17 cellular contexts compared by ENCODE assay signal in genomic region chr1:199448641-199449040, GRCh38.
DNase-seq lines count a peak whose midpoint lies in the region; ATAC-seq, FAIRE-seq and TF ChIP-seq lines count a peak whose summit lies in the region.
"Had no signal": no experiment of that assay in that cellular context is flagged by ENCODE, and none has a peak within 500 bp of the region (broad histone marks: within the 10 kb centered on the region; RNA-seq: fewer than 3 reads in every experiment).

No MANE protein-coding gene starts in this region.

- peak; percentile 53 to 90 (median 85) for ATAC-seq in pancreas

- DNase-seq in COLO829 (ENCODE audit: low spot score) (peak; percentile 6), chondrocyte (ENCODE audit: low spot score) (no peak), pancreas (no peak), SW 1271 (lab: John Stamatoyannopoulos, UW) (no peak), GM10266 (ENCODE audit: extremely low spot score) (no peak), SIG-M5 (lab: John Stamatoyannopoulos, UW) (no peak)
- no peak for DNase-seq in activated CD4-positive, alpha-beta T cell treated with anti-CD3 and anti-CD28 coated beads for 4 hours
- DNase-seq: 8988T; CD4-positive, CD25-positive, alpha-beta regulatory T cell; DMS79; NCI-H1417 treated with DMSO at 0.1 percent for 48 hours; NCI-H187 treated with DMSO at 0.1 percent for 48 hours; OCI-M1; Right ventricle myocardium superior had no signal

- H3K4me1 Mint-ChIP-seq in chondrocyte (ENCODE audit: low read depth), result peaks cover 31% of the 10 kb centered on the region
- H3K4me1 Mint-ChIP-seq: B cell; CD4-positive, CD25-positive, alpha-beta regulatory T cell had no signal

- peak overlapping the region; percentile 89 for H3K27ac Mint-ChIP-seq in chondrocyte (ENCODE audit: unreplicated experiment)
- H3K27ac Mint-ChIP-seq: B cell; CD4-positive, CD25-positive, alpha-beta regulatory T cell had no signal

- H3K9me3 ChIP-seq in liver (ENCODE audit: control insufficient read depth in 4 of 4, low read length in 3 of 4) (no peaks in the 10 kb centered on the region), pancreas (no peaks in the 10 kb centered on the region)

- H3K36me3 ChIP-seq in liver (ENCODE audit: control insufficient read depth in 4 of 4, insufficient read depth in 3 of 4, low read depth in 1 of 4, low read length in 3 of 4), result no peaks in the 10 kb centered on the region
- no peaks in the 10 kb centered on the region for H3K36me3 ChIP-seq in pancreas

- TF ChIP-seq CTCF in chondrocyte (IDR thresholded peaks at IDR 0.05), result no peak
- TF ChIP-seq CTCF in liver (IDR thresholded peaks at IDR 0.05; ENCODE audit: low read depth, low read length, missing input control), result no peak
- TF ChIP-seq CTCF in pancreas (IDR thresholded peaks at IDR 0.05), result no peak
- no peak for TF ChIP-seq CTCF in GM10266 (IDR thresholded peaks at IDR 0.05; ENCODE audit: control insufficient read depth, insufficient read depth, low read depth, missing control alignments)

- peak overlapping the region; percentile 17 for H3K4me3 Mint-ChIP-seq in chondrocyte (ENCODE audit: unreplicated experiment)
- H3K4me3 Mint-ChIP-seq: B cell; CD4-positive, CD25-positive, alpha-beta regulatory T cell had no signal

- H3K9ac ChIP-seq in liver (ENCODE audit: low read depth in 1 of 2, low read length in 2 of 2), result no peak overlapping the region

- H3K27ac ChIP-seq in liver (ENCODE audit: low read depth in 1 of 2, low read length in 2 of 2) (no peak overlapping the region), pancreas (peak overlapping the region; percentile 38 to 78 (median 63))

- peaks cover 25% of the 10 kb centered on the region for H3K9me3 Mint-ChIP-seq in chondrocyte (ENCODE audit: low read depth)

- H3K27me3 ChIP-seq in liver (ENCODE audit: control insufficient read depth in 4 of 4, insufficient read depth in 4 of 4, low read length in 3 of 4) (no peaks in the 10 kb centered on the region), pancreas (no peaks in the 10 kb centered on the region)

- TF ChIP-seq RAD21 in liver (IDR thresholded peaks at IDR 0.05), result peak in 1 of 2 donors; percentile 10

- peaks cover 12% of the 10 kb centered on the region for H3K36me3 Mint-ChIP-seq in chondrocyte (ENCODE audit: low read depth)
- H3K36me3 Mint-ChIP-seq: CD4-positive, CD25-positive, alpha-beta regulatory T cell had no signal

- H3K27me3 Mint-ChIP-seq in chondrocyte (ENCODE audit: low read depth), result no peaks in the 10 kb centered on the region

- intact Hi-C loops in pancreas (cut with DNase I), result no loop called here

- no peak for FAIRE-seq in pancreas (lab: Jason Lieb, UNC)
- FAIRE-seq: H1 had no signal

- WGBS in liver, result 34% methylated on average over 3 of the region's 3 CpGs
- WGBS in pancreas, 2 donors, result 14 to 16% methylated on average over 3 of the region's 3 CpGs

- H3K4me1 ChIP-seq in liver (ENCODE audit: control insufficient read depth in 4 of 4, insufficient read depth in 4 of 4, low read length in 3 of 4), result peaks cover 2 to 23% (median 9%) of the 10 kb centered on the region in 4 donors
- H3K4me1 ChIP-seq in pancreas, result peaks cover 3 to 5% (median 4%) of the 10 kb centered on the region in 3 donors

- H3K4me3 ChIP-seq in liver (ENCODE audit: low read depth in 1 of 3, low read length in 3 of 3) (no peak overlapping the region), pancreas (peak overlapping the region in 1 of 4 donors; percentile 15)

TF ChIP-seq in liver, 16 proteins besides CTCF, POLR2A, EP300 and RAD21:
- peak; percentile 28 for TF ChIP-seq SP1 (IDR thresholded peaks at IDR 0.05)
- peak in 1 of 2 donors; percentile 42 for TF ChIP-seq HNF4A (conservative IDR thresholded peaks at IDR 0.05)
- TF ChIP-seq, protein P1, sequence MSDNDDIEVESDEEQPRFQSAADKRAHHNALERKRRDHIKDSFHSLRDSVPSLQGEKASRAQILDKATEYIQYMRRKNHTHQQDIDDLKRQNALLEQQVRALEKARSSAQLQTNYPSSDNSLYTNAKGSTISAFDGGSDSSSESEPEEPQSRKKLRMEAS (IDR thresholded peaks at IDR 0.05), result no peak
- TF ChIP-seq, protein P2, sequence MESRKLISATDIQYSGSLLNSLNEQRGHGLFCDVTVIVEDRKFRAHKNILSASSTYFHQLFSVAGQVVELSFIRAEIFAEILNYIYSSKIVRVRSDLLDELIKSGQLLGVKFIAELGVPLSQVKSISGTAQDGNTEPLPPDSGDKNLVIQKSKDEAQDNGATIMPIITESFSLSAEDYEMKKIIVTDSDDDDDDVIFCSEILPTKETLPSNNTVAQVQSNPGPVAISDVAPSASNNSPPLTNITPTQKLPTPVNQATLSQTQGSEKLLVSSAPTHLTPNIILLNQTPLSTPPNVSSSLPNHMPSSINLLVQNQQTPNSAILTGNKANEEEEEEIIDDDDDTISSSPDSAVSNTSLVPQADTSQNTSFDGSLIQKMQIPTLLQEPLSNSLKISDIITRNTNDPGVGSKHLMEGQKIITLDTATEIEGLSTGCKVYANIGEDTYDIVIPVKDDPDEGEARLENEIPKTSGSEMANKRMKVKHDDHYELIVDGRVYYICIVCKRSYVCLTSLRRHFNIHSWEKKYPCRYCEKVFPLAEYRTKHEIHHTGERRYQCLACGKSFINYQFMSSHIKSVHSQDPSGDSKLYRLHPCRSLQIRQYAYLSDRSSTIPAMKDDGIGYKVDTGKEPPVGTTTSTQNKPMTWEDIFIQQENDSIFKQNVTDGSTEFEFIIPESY (IDR thresholded peaks at IDR 0.05), result no peak
- no peak for TF ChIP-seq TAF1 (conservative IDR thresholded peaks at IDR 0.05)
- TF ChIP-seq REST (IDR thresholded peaks at IDR 0.05), result no peak
- TF ChIP-seq JUND (IDR thresholded peaks at IDR 0.05), result peak in 1 of 2 donors; percentile 17
- TF ChIP-seq FOXA1 (IDR thresholded peaks at IDR 0.05), result no peak
- TF ChIP-seq, protein P3, sequence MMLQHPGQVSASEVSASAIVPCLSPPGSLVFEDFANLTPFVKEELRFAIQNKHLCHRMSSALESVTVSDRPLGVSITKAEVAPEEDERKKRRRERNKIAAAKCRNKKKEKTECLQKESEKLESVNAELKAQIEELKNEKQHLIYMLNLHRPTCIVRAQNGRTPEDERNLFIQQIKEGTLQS (IDR thresholded peaks at IDR 0.05), result no peak
- no peak for TF ChIP-seq FOXA2 (IDR thresholded peaks at IDR 0.05)
- peak in 1 of 2 donors; percentile 9 for TF ChIP-seq RXRA (IDR thresholded peaks at IDR 0.05)
- TF ChIP-seq EGR1 (IDR thresholded peaks at IDR 0.05; ENCODE audit: low read depth in 2 of 2), result no peak
- TF ChIP-seq GABPA (IDR thresholded peaks at IDR 0.05 in 1 of 2, conservative IDR thresholded peaks at IDR 0.05 in 1 of 2), result no peak
- peak; percentile 24 for TF ChIP-seq HNF4G (IDR thresholded peaks at IDR 0.05)
- TF ChIP-seq NR2F2 (IDR thresholded peaks at IDR 0.05), result no peak
- TF ChIP-seq YY1 (IDR thresholded peaks at IDR 0.05), result no peak

Comparison
In these comparisons a context has a peak if more than half of its experiments do, and no peak if none do; other contexts are left out.
1. H3K27ac ChIP-seq: peak in pancreas (4 of 4); none in liver (0 of 2).